Comparison of ENCODE assay signal across 1 cellular context in genomic region chr6:68651018-68651985, GRCh38.
TF ChIP-seq lines count a peak whose summit lies in the region.

No MANE protein-coding gene starts in this region.

TF ChIP-seq in WTC11, 78 proteins besides CTCF, POLR2A, EP300 and RAD21 (continued from another document):
- no peak for TF ChIP-seq MLX (CRISPR knock-in tag; IDR thresholded peaks at IDR 0.05)
- no peak for TF ChIP-seq EMX1 (CRISPR knock-in tag; IDR thresholded peaks at IDR 0.05)
- TF ChIP-seq JAZF1 (CRISPR knock-in tag; IDR thresholded peaks at IDR 0.05): no peak
